In genomic region chr19:41364546-41365391, GRCh38 we compare ENCODE assay signal across 8 cellular contexts. TPM values are rescaled to one million over a fixed set of nuclear protein-coding genes. Genes with fewer than 3 reads are reported as not detected.
A peak's percentile ranks its signal among the peaks of the same experiment; 100 is the strongest.
DNase-seq lines count a peak whose midpoint lies in the region; ATAC-seq and TF ChIP-seq lines count a peak whose summit lies in the region.

No MANE protein-coding gene starts in this region.

- H3K79me1 ChIP-seq in neuronal stem cell (ENCODE audit: low read depth, low read length) = peaks cover 8% of the 10 kb centered on the region

- H3K9me3 ChIP-seq in OCI-LY7 (ENCODE audit: low read length) = no peaks in the 10 kb centered on the region
- H3K9me3 ChIP-seq in neuronal stem cell (replicated peaks in 1 of 2; ENCODE audit: control insufficient read depth in 2 of 2, insufficient read depth in 1 of 2, low read depth in 1 of 2, low read length in 2 of 2) = no peaks in the 10 kb centered on the region

- H3K14ac ChIP-seq in neuronal stem cell (ENCODE audit: low read length) = no peak overlapping the region

- WGBS in neuronal stem cell (ENCODE audit: extremely low coverage in 2 of 2, insufficient read length in 2 of 2, insufficient replicate concordance in 1 of 2), 2 donors = no CpG with 5 or more reads among the region's 13 CpGs

- H2AK5ac ChIP-seq in neuronal stem cell (ENCODE audit: low read depth, low read length) = no peak overlapping the region

- H3K79me2 ChIP-seq in OCI-LY7 (ENCODE audit: insufficient read depth, low read depth, low read length) = peaks cover 16% of the 10 kb centered on the region; the same call in 1 of the 2 replicates

- intact Hi-C loops in OCI-LY7 (cut with micrococcal nuclease; ENCODE audit: unreplicated experiment) = no loop called here

- H3K4me1 Mint-ChIP-seq in effector memory CD8-positive, alpha-beta T cell (ENCODE audit: low read depth in 2 of 2) = peaks cover 22 to 25% of the 10 kb centered on the region in 2 donors

- peak overlapping the region; percentile 51 for H3K9ac ChIP-seq in neuronal stem cell (ENCODE audit: low read depth, low read length, poor library complexity)

- H3K4me2 ChIP-seq in OCI-LY7 (ENCODE audit: low read length) (peak overlapping the region; percentile 91), neuronal stem cell (ENCODE audit: insufficient read depth, low read length, poor library complexity, severe bottlenecking) (peak overlapping the region; percentile 45)

- no peak for DNase-seq in GM12864 (ENCODE audit: low read depth)
- no peak for DNase-seq in OCI-LY7 (ENCODE audit: low spot score)
- DNase-seq in effector memory CD8-positive, alpha-beta T cell = no peak
- no peak for DNase-seq in neuronal stem cell (ENCODE audit: low spot score)
- DNase-seq in left lobe of liver (ENCODE audit: low spot score) = no peak
- DNase-seq in NCI-H1694 treated with DMSO at 0.1 percent for 48 hours (lab: John Stamatoyannopoulos, UW) = no peak
- no peak for DNase-seq in DMS 273 treated with DMSO at 0.1 percent for 48 hours (lab: John Stamatoyannopoulos, UW)

- H3K4ac ChIP-seq in neuronal stem cell (ENCODE audit: low read length) = no peak overlapping the region

- H2AFZ ChIP-seq in OCI-LY7 (ENCODE audit: low read length) = peak overlapping the region; percentile 64
- peak overlapping the region; percentile 94 for H2AFZ ChIP-seq in neuronal stem cell (ENCODE audit: low read length)

- H3K18ac ChIP-seq in neuronal stem cell (ENCODE audit: low read length) = no peak overlapping the region

- H3K4me3 ChIP-seq in GM12864 (ENCODE audit: low read depth, low read length) (peak overlapping the region; percentile 73), OCI-LY7 (ENCODE audit: low read depth, low read length, poor library complexity, severe bottlenecking) (peak overlapping the region; percentile 81), neuronal stem cell (ENCODE audit: low read length in 2 of 2) (peak overlapping the region; percentile 75 to 83)

- H3K4me1 ChIP-seq in OCI-LY7 (ENCODE audit: insufficient read depth, low read length, poor library complexity, severe bottlenecking) = peaks cover 10% of the 10 kb centered on the region
- H3K4me1 ChIP-seq in neuronal stem cell (ENCODE audit: control insufficient read depth in 2 of 2, insufficient read depth in 1 of 2, low read depth in 1 of 2, low read length in 2 of 2) = peaks cover 4 to 5% of the 10 kb centered on the region in 2 donors

- TF ChIP-seq CTCF in GM12864 (IDR thresholded peaks at IDR 0.05; ENCODE audit: low read depth, low read length, missing control alignments) = no peak
- TF ChIP-seq CTCF in OCI-LY7 (conservative IDR thresholded peaks at IDR 0.05; ENCODE audit: low read length) = no peak

- H2BK120ac ChIP-seq in neuronal stem cell (ENCODE audit: low read depth, low read length) = no peak overlapping the region

- H3K9me2 ChIP-seq in OCI-LY7 (ENCODE audit: insufficient read depth, low read length) = no peaks in the 10 kb centered on the region

- CTCF ChIA-PET in OCI-LY7 (lab: Charles Lee; ENCODE audit: unreplicated experiment) = interaction anchor here (1.1 kb wide), 1 partner anchor 181 kb away, joined by 3 read pairs; no protein-coding TSS in a partner anchor

- peaks cover 22% of the 10 kb centered on the region for H3K36me3 Mint-ChIP-seq in effector memory CD8-positive, alpha-beta T cell (ENCODE audit: insufficient read depth)

- H2BK12ac ChIP-seq in neuronal stem cell (ENCODE audit: low read length) = no peak overlapping the region

- no peak overlapping the region for H3K23ac ChIP-seq in neuronal stem cell (ENCODE audit: low read depth, low read length, poor library complexity)

- H3K27ac Mint-ChIP-seq in effector memory CD8-positive, alpha-beta T cell = peak overlapping the region; percentile 98 to 99

- POLR2A ChIA-PET in OCI-LY7 (lab: Charles Lee) = interaction anchor here (0.9 to 2.2 kb wide), 10 partner anchors 8 to 184 kb away, joined by 3 to 8 read pairs (median 4); no protein-coding TSS in a partner anchor

- H3K27me3 Mint-ChIP-seq in effector memory CD8-positive, alpha-beta T cell = no peaks in the 10 kb centered on the region

- no peak overlapping the region for H2BK5ac ChIP-seq in neuronal stem cell (ENCODE audit: low read length)

- H3K27ac ChIP-seq in OCI-LY7 (ENCODE audit: low read depth, low read length, poor library complexity, severe bottlenecking) (peak overlapping the region; percentile 87), neuronal stem cell (replicated peaks; ENCODE audit: low read length) (peak overlapping the region; percentile 20)

- H3K27me3 ChIP-seq in neuronal stem cell (ENCODE audit: control insufficient read depth in 3 of 3, insufficient read depth in 3 of 3, low read depth in 1 of 3, low read length in 3 of 3) = no peaks in the 10 kb centered on the region

- no TSS peak for BruUV-seq in OCI-LY7 (replicated peaks; lab: Mats Ljungman, UMichigan)

- ATAC-seq in effector memory CD8-positive, alpha-beta T cell (replicated peaks) = no peak
- no peak for ATAC-seq in left lobe of liver
- no peak for ATAC-seq in HG03439 (IDR thresholded peaks at IDR 0.05; ENCODE audit: unreplicated experiment)

- H4K8ac ChIP-seq in neuronal stem cell (ENCODE audit: low read depth, low read length) = no peak overlapping the region

- H3K36me3 ChIP-seq in OCI-LY7 (ENCODE audit: insufficient read depth, low read length) = no peaks in the 10 kb centered on the region
- H3K36me3 ChIP-seq in neuronal stem cell (replicated peaks in 1 of 2; ENCODE audit: control insufficient read depth in 2 of 2, insufficient read depth in 2 of 2, low read length in 2 of 2) = peaks cover 0 to 16% of the 10 kb centered on the region in 2 donors

- H4K91ac ChIP-seq in neuronal stem cell (ENCODE audit: low read depth, low read length, poor library complexity) = no peak overlapping the region

- H2BK15ac ChIP-seq in neuronal stem cell (ENCODE audit: low read length) = no peak overlapping the region

- H3K9me3 Mint-ChIP-seq in effector memory CD8-positive, alpha-beta T cell = no peaks in the 10 kb centered on the region

- no peaks in the 10 kb centered on the region for H4K20me1 ChIP-seq in OCI-LY7 (ENCODE audit: insufficient read depth, low read length)

- peak overlapping the region; percentile 84 to 91 for H3K4me3 Mint-ChIP-seq in effector memory CD8-positive, alpha-beta T cell

RNA-seq across cellular contexts. Expression of gene B9D2, which starts 0.8 kb away (rescaled TPM):
- total RNA-seq in OCI-LY7 (2014; rRNA removed; shearing (Covaris generic)) = 1.7 and 3.9 TPM in 2 replicates
- total RNA-seq in OCI-LY7 (2022) = 3.4 and 5.2 TPM in 2 replicates
- 6.5 TPM for polyA plus RNA-seq in neuronal stem cell (2013, experiment 1 of 2)
- polyA plus RNA-seq in neuronal stem cell (2013, experiment 2 of 2) = 6.0 TPM
- 2.1 TPM for total RNA-seq in left lobe of liver

RNA-seq across cellular contexts. Expression of gene TGFB1, which starts 11.0 kb away (rescaled TPM):
- 10.9 and 15.5 TPM in 2 replicates for total RNA-seq in OCI-LY7 (2014; rRNA removed; shearing (Covaris generic))
- total RNA-seq in OCI-LY7 (2022) (69.9 and 88.8 TPM in 2 replicates), left lobe of liver (7.9 TPM)
- 6.1 TPM for polyA plus RNA-seq in neuronal stem cell (2013, experiment 1 of 2)
- polyA plus RNA-seq in neuronal stem cell (2013, experiment 2 of 2) = 6.1 TPM

RNA-seq across cellular contexts. Expression of gene TMEM91, which starts 11.6 kb away (rescaled TPM):
- 5.6 and 10.7 TPM in 2 replicates for total RNA-seq in OCI-LY7 (2014; rRNA removed; shearing (Covaris generic))
- 12.7 and 13.5 TPM in 2 replicates for total RNA-seq in OCI-LY7 (2022)
- 8.6 TPM for polyA plus RNA-seq in neuronal stem cell (2013, experiment 1 of 2)
- 8.3 TPM for polyA plus RNA-seq in neuronal stem cell (2013, experiment 2 of 2)
- total RNA-seq in left lobe of liver = 3.1 TPM

RNA-seq across cellular contexts. Expression of gene EXOSC5, which starts 32.4 kb away (rescaled TPM):
- 48.3 and 55.8 TPM in 2 replicates for total RNA-seq in OCI-LY7 (2014; rRNA removed; shearing (Covaris generic))
- 36.0 and 40.0 TPM in 2 replicates for total RNA-seq in OCI-LY7 (2022)
- polyA plus RNA-seq in neuronal stem cell (2013, experiment 1 of 2) = 9.1 TPM
- 9.4 TPM for polyA plus RNA-seq in neuronal stem cell (2013, experiment 2 of 2)
- 13.2 TPM for total RNA-seq in left lobe of liver

RNA-seq across cellular contexts. Expression of gene BCKDHA, which starts 32.8 kb away (rescaled TPM):
- total RNA-seq in OCI-LY7 (2014; rRNA removed; shearing (Covaris generic)) = 34.6 and 66.4 TPM in 2 replicates
- total RNA-seq in OCI-LY7 (2022) = 16.8 and 17.8 TPM in 2 replicates
- polyA plus RNA-seq in neuronal stem cell (2013, experiment 1 of 2) = 26.5 TPM
- polyA plus RNA-seq in neuronal stem cell (2013, experiment 2 of 2) = 29.7 TPM
- 64.4 TPM for total RNA-seq in left lobe of liver
